In genomic region chr10:68336952-68337351, GRCh38 we compare ENCODE assay signal across 11 cellular contexts. TPM values are rescaled to one million over a fixed set of nuclear protein-coding genes. Genes with fewer than 3 reads are reported as not detected.
DNase-seq lines count a peak whose midpoint lies in the region; ATAC-seq, FAIRE-seq and TF ChIP-seq lines count a peak whose summit lies in the region.
"Had no signal": no experiment of that assay in that cellular context is flagged by ENCODE, and none has a peak within 500 bp of the region (broad histone marks: within the 10 kb centered on the region; RNA-seq: fewer than 3 reads in every experiment).

No MANE protein-coding gene starts in this region.

- H3K4me1 Mint-ChIP-seq in CD4-positive, alpha-beta T cell (ENCODE audit: low read depth) = peaks cover 66% of the 10 kb centered on the region
- peaks cover 60 to 70% of the 10 kb centered on the region in 2 donors for H3K4me1 Mint-ChIP-seq in natural killer cell

- H3K4me3 Mint-ChIP-seq in CD4-positive, alpha-beta T cell = peak overlapping the region; percentile 81
- peak overlapping the region; percentile 72 for H3K4me3 Mint-ChIP-seq in natural killer cell

- BruUV-seq in K562 (replicated peaks; lab: Mats Ljungman, UMichigan) = no TSS peak

- H3K36me3 ChIP-seq in HUES64 (ENCODE audit: insufficient read depth, low read length) = peaks cover 76% of the 10 kb centered on the region
- peaks cover 89% of the 10 kb centered on the region for H3K36me3 ChIP-seq in K562 (ENCODE audit: control insufficient read depth, insufficient read depth, low read length)

- in situ Hi-C loops in K562 (cut with MboI) = no loop called here
- in situ Hi-C loops in GM13976 (cut with MboI; ENCODE audit: low sequenced_read_pairs, unreplicated experiment) = no loop called here

- peak overlapping the region; percentile 89; the same call in 1 of the 2 replicates for H3K4me3 ChIP-seq in HUES64 (ENCODE audit: low read length)
- H3K4me3 ChIP-seq in K562 = no peak overlapping the region

- 94% methylated on average over 7 of the region's 7 CpGs for WGBS in HUES64
- WGBS in K562 (ENCODE audit: insufficient coverage, low coverage, missing lambda C conversion rate) = 77% methylated on average over 7 of the region's 7 CpGs

- H3K9me3 Mint-ChIP-seq in CD4-positive, alpha-beta T cell = no peaks in the 10 kb centered on the region
- no peaks in the 10 kb centered on the region for H3K9me3 Mint-ChIP-seq in natural killer cell

- peaks cover 31% of the 10 kb centered on the region for H4K20me1 ChIP-seq in K562 (replicated peaks; ENCODE audit: control insufficient read depth, insufficient read depth, low read length)

- peaks cover 7% of the 10 kb centered on the region for H3K9me1 ChIP-seq in K562 (ENCODE audit: control insufficient read depth, insufficient read depth, low read length)

- intact Hi-C loops in CD4-positive, alpha-beta T cell (cut with DNase I, micrococcal nuclease) = loop anchor here (10.0 kb wide), 1 partner anchor 568 kb away; the partner anchor contains the start of gene DDX50 (in 2 of the 2)
- intact Hi-C loops in K562 (cut with micrococcal nuclease) = loop anchor here (10.0 kb wide), 1 partner anchor 542 kb away; no protein-coding TSS in a partner anchor
- intact Hi-C loops in natural killer cell (cut with micrococcal nuclease) = no loop called here

- DNase-seq in CD4-positive, alpha-beta T cell = no peak
- DNase-seq in K562 (ENCODE audit: extremely low read depth in 1 of 4, low spot score in 3 of 4) (no peak), natural killer cell (no peak), activated gamma-delta T cell (lab: John Stamatoyannopoulos, UW) (no peak), pons (ENCODE audit: low spot score) (no peak), GM13976 (ENCODE audit: low spot score) (no peak)
- DNase-seq: cortex of kidney, hippocampal formation, NCI-H526 had no signal

- no peak for FAIRE-seq in K562 (lab: Jason Lieb, UNC)

- peaks cover 99% of the 10 kb centered on the region for H3K79me2 ChIP-seq in K562 (ENCODE audit: control insufficient read depth, insufficient read depth, low read length)

- CTCF ChIA-PET in CD4-positive, alpha-beta T cell (lab: Charles Lee) = no interaction called here
- CTCF ChIA-PET in K562 (lab: Yijun Ruan, JAX; ENCODE audit: low intra/inter-chr PET ratio) = interaction anchor here (0.8 kb wide), 1 partner anchor 28 kb away, joined by 3 read pairs; no protein-coding TSS in a partner anchor

- no peak for ATAC-seq in CD4-positive, alpha-beta T cell (ENCODE audit: poor library complexity)
- ATAC-seq in K562 (no peak), natural killer cell (no peak), HG03460 (IDR thresholded peaks at IDR 0.05; ENCODE audit: unreplicated experiment) (no peak)

- 0 out of 2 replicates have a peak overlapping the region, but pooled peaks have one; percentile 24 for H3K4me2 ChIP-seq in K562 (ENCODE audit: insufficient read depth, low read length)

- H3K27me3 Mint-ChIP-seq in CD4-positive, alpha-beta T cell = no peaks in the 10 kb centered on the region
- H3K27me3 Mint-ChIP-seq in natural killer cell (ENCODE audit: low read depth in 2 of 2) = no peaks in the 10 kb centered on the region

- POLR2A ChIA-PET in CD4-positive, alpha-beta T cell (lab: Charles Lee) = no interaction called here
- POLR2A ChIA-PET in K562 (lab: Yijun Ruan, JAX) = no interaction called here

- no peak for TF ChIP-seq RAD21 in K562 (CRISPR knock-in tag; conservative IDR thresholded peaks at IDR 0.05 in 1 of 2, IDR thresholded peaks at IDR 0.05 in 1 of 2)

- no peaks in the 10 kb centered on the region for H3K27me3 ChIP-seq in CD4-positive, alpha-beta T cell (ENCODE audit: control insufficient read depth, insufficient read depth, low read length)
- no peaks in the 10 kb centered on the region for H3K27me3 ChIP-seq in HUES64 (ENCODE audit: insufficient read depth, low read length)
- H3K27me3 ChIP-seq in K562 (ENCODE audit: control insufficient read depth in 2 of 2, insufficient read depth in 2 of 2, low read length in 2 of 2) = no peaks in the 10 kb centered on the region

- TF ChIP-seq EP300 in K562 (IDR thresholded peaks at IDR 0.05; ENCODE audit: low read length) = no peak

- H2AFZ ChIP-seq in K562 (ENCODE audit: low read depth, low read length) = no peak overlapping the region

- H3K9me3 ChIP-seq in CD4-positive, alpha-beta T cell (ENCODE audit: control insufficient read depth, low read length) = no peaks in the 10 kb centered on the region
- no peaks in the 10 kb centered on the region for H3K9me3 ChIP-seq in HUES64 (ENCODE audit: insufficient read depth, low read depth, low read length)
- no peaks in the 10 kb centered on the region for H3K9me3 ChIP-seq in K562 (replicated peaks; ENCODE audit: control insufficient read depth, insufficient read depth, low read depth, low read length)

- H3K9ac ChIP-seq in HUES64 (ENCODE audit: low read depth, low read length) = 0 out of 2 replicates have a peak overlapping the region, but pooled peaks have one; percentile 7
- no peak overlapping the region; a peak in 1 of 4 replicates for H3K9ac ChIP-seq in K562 (ENCODE audit: insufficient read depth in 1 of 2, low read depth in 2 of 2, low read length in 2 of 2)

- no peak for TF ChIP-seq CTCF in CD4-positive, alpha-beta T cell (IDR thresholded peaks at IDR 0.05)
- no peak for TF ChIP-seq CTCF in K562 (IDR thresholded peaks at IDR 0.05 in 2 of 3, conservative IDR thresholded peaks at IDR 0.05 in 1 of 3; ENCODE audit: insufficient read depth in 2 of 3, low read depth in 1 of 3, low read length in 3 of 3)
- TF ChIP-seq CTCF in natural killer cell (IDR thresholded peaks at IDR 0.05) = no peak
- TF ChIP-seq CTCF in GM13976 (IDR thresholded peaks at IDR 0.05; ENCODE audit: borderline replicate concordance, control extremely low read depth, extremely low read depth, insufficient read depth, missing control alignments) = no peak

- peaks cover 85% of the 10 kb centered on the region for H3K36me3 Mint-ChIP-seq in CD4-positive, alpha-beta T cell (ENCODE audit: low read depth)
- peaks cover 8% of the 10 kb centered on the region for H3K36me3 Mint-ChIP-seq in natural killer cell

- peak overlapping the region; percentile 98 for H3K27ac Mint-ChIP-seq in CD4-positive, alpha-beta T cell
- peak overlapping the region; percentile 97 to 99 for H3K27ac Mint-ChIP-seq in natural killer cell

- no peak overlapping the region for H3K27ac ChIP-seq in CD4-positive, alpha-beta T cell (ENCODE audit: low read depth, low read length)
- H3K27ac ChIP-seq in HUES64 (ENCODE audit: low read depth, low read length) (no peak overlapping the region), K562 (ENCODE audit: extremely low read depth, low read depth, low read length) (no peak overlapping the region)

- no peak for TF ChIP-seq POLR2A in K562 (conservative IDR thresholded peaks at IDR 0.05)

- H3K4me1 ChIP-seq in HUES64 (ENCODE audit: insufficient read depth, low read length) = peaks cover 32% of the 10 kb centered on the region
- H3K4me1 ChIP-seq in K562 (replicated peaks in 1 of 2; ENCODE audit: control insufficient read depth in 2 of 2, insufficient read depth in 2 of 2, low read length in 2 of 2) = peaks cover 0 to 14% of the 10 kb centered on the region in 2 experiments; a peak in 1 of 5 replicates

TF ChIP-seq in K562, 482 proteins besides CTCF, POLR2A, EP300 and RAD21 (continues in another document):
- TF ChIP-seq SIN3B (IDR thresholded peaks at IDR 0.05; ENCODE audit: low read depth) = no peak

RNA-seq across cellular contexts. Expression of gene PBLD, which starts 4.2 kb away (rescaled TPM):
- 1 to 10 TPM; 1.6 to 1.7 TPM for total RNA-seq in CD4-positive, alpha-beta T cell
- 1.3 TPM for polyA plus RNA-seq in HUES64 (2013, experiment 1 of 2)
- 1.6 TPM for polyA plus RNA-seq in HUES64 (2013, experiment 2 of 2)
- total RNA-seq in K562 (2011; cell fraction: chromatin; rRNA removed; ENCODE audit: low replicate concordance) = 3.8 and 5.0 TPM in 2 replicates
- total RNA-seq in K562 (2011; cell fraction: nucleolus; rRNA removed) = 1.8 and 2.3 TPM in 2 replicates
- total RNA-seq in K562 (2011; cell fraction: nucleoplasm; rRNA removed) = 4.3 and 9.5 TPM in 2 replicates
- total RNA-seq in K562 (2014; rRNA removed) = 1.7 and 2.6 TPM in 2 replicates
- total RNA-seq in K562 (2014; rRNA removed; fragmentation: Illumina TruSeq; extraction: Trizol) = 4.3 and 4.8 TPM in 2 replicates
- total RNA-seq in K562 (2015; rRNA removed; fragmentation: Illumina TruSeq; extraction: Trizol) = 2.0 and 2.7 TPM in 2 replicates
- 2.2 and 2.5 TPM in 2 replicates for total RNA-seq in K562 (2021)
- polyA plus RNA-seq in K562 (2011; rRNA removed) = 1.2 and 1.8 TPM in 2 replicates
- 0.22 and 0.68 TPM in 2 replicates for polyA plus RNA-seq in K562 (2011; cell fraction: cytosol; rRNA removed)
- polyA plus RNA-seq in K562 (2011; cell fraction: nucleus; rRNA removed) = 2.0 and 2.1 TPM in 2 replicates
- 2.0 and 3.0 TPM in 2 replicates for polyA plus RNA-seq in K562 (2012)
- 2.8 and 3.3 TPM in 2 replicates for polyA plus RNA-seq in K562 (2014; fragmentation: Illumina TruSeq; extraction: Trizol)
- 1 to 10 TPM; 1.7 to 2.1 TPM for polyA plus RNA-seq in K562 (2014; fragmentation: Nextera tagmentation; extraction: Ambion mirVana)
- polyA plus RNA-seq in K562 (2014; rRNA removed) = 2.7 and 2.9 TPM in 2 replicates
- 0.53 and 0.81 TPM in 2 replicates for polyA minus RNA-seq in K562 (2011; rRNA and poly(A)+ RNA removed)
- 0.76 TPM in 1 of 2 replicates, not detected in the other for polyA minus RNA-seq in K562 (2011; cell fraction: cytosol; rRNA and poly(A)+ RNA removed)
- polyA minus RNA-seq in K562 (2011; cell fraction: nucleus; rRNA and poly(A)+ RNA removed) = 0.94 and 1.7 TPM in 2 replicates
- 1 to 10 TPM; 1.4 to 2.1 (median 1.4) TPM for total RNA-seq in natural killer cell

RNA-seq across cellular contexts. Expression of gene HNRNPH3, which starts 5.1 kb away (rescaled TPM):
- 100 to 1,000 TPM; 227 to 228 TPM for total RNA-seq in CD4-positive, alpha-beta T cell
- 226 TPM for polyA plus RNA-seq in HUES64 (2013, experiment 1 of 2)
- polyA plus RNA-seq in HUES64 (2013, experiment 2 of 2) = 250 TPM
- total RNA-seq in K562 (2011; cell fraction: chromatin; rRNA removed; ENCODE audit: low replicate concordance) = 62.9 and 248 TPM in 2 replicates
- 23.0 and 31.5 TPM in 2 replicates for total RNA-seq in K562 (2011; cell fraction: nucleolus; rRNA removed)
- 90.9 and 129 TPM in 2 replicates for total RNA-seq in K562 (2011; cell fraction: nucleoplasm; rRNA removed)
- total RNA-seq in K562 (2014; rRNA removed) (68.9 and 88.0 TPM in 2 replicates), K562 (2014; rRNA removed; fragmentation: Illumina TruSeq; extraction: Trizol) (52.8 and 72.3 TPM in 2 replicates), K562 (2015; rRNA removed; fragmentation: Illumina TruSeq; extraction: Trizol) (60.8 and 61.5 TPM in 2 replicates), K562 (2021) (162 and 170 TPM in 2 replicates), natural killer cell (100 to 1,000 TPM; 132 to 162 (median 142) TPM)
- polyA plus RNA-seq in K562 (2011; rRNA removed) (97.5 and 152 TPM in 2 replicates), K562 (2014; fragmentation: Illumina TruSeq; extraction: Trizol) (468 and 562 TPM in 2 replicates), K562 (2014; fragmentation: Nextera tagmentation; extraction: Ambion mirVana) (100 to 1,000 TPM; 129 to 208 TPM), K562 (2014; rRNA removed) (371 and 431 TPM in 2 replicates)
- polyA plus RNA-seq in K562 (2011; cell fraction: cytosol; rRNA removed) = 24.1 and 54.7 TPM in 2 replicates
- polyA plus RNA-seq in K562 (2011; cell fraction: nucleus; rRNA removed) = 65.4 and 82.8 TPM in 2 replicates
- 163 and 412 TPM in 2 replicates for polyA plus RNA-seq in K562 (2012)
- 225 and 315 TPM in 2 replicates for polyA minus RNA-seq in K562 (2011; rRNA and poly(A)+ RNA removed)
- polyA minus RNA-seq in K562 (2011; cell fraction: cytosol; rRNA and poly(A)+ RNA removed) = 50.4 and 63.2 TPM in 2 replicates
- 58.3 and 78.0 TPM in 2 replicates for polyA minus RNA-seq in K562 (2011; cell fraction: nucleus; rRNA and poly(A)+ RNA removed)
